ENCODE assay signal across 27 cellular contexts in the genomic region with DNA sequence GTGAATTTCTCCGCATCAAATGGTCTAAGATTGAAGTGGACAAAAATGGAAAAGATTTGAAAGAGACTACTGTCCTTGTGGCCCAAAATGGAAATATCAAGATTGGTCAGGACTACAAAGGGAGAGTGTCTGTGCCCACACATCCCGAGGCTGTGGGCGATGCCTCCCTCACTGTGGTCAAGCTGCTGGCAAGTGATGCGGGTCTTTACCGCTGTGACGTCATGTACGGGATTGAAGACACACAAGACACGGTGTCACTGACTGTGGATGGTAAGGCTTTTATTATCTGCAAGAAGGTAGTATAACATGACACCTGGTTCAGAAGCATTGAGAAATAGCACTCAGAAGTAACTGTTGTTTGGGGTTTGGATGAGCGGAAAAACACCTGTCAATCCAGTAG. TPM values are rescaled to one million over a fixed set of nuclear protein-coding genes. Genes with fewer than 3 reads are reported as not detected.
"Had no signal": no experiment of that assay in that cellular context is flagged by ENCODE, and none has a peak within 500 bp of the region (broad histone marks: within the 10 kb centered on the region; RNA-seq: fewer than 3 reads in every experiment).

No MANE protein-coding gene starts in this region.

- H3K36me3 ChIP-seq: esophagus muscularis mucosa, gastrocnemius medialis had no signal

- H3K4me1 ChIP-seq: esophagus muscularis mucosa, foreskin keratinocyte, gastrocnemius medialis had no signal

- H3K27ac ChIP-seq: brain microvascular endothelial cell, esophagus muscularis mucosa, foreskin keratinocyte, gastrocnemius medialis had no signal

- H3K9me3 ChIP-seq: esophagus muscularis mucosa, gastrocnemius medialis had no signal

- ATAC-seq: activated CD8-positive, alpha-beta T cell treated with anti-CD3 and anti-CD28 coated beads for 36 hours; activated T-cell treated with anti-CD3 and anti-CD28 coated beads, Interleukin-2, amount 50 U/mL, for 4 hours; activated T-helper 17 cell treated with anti-CD3 and anti-CD28 coated beads, Interleukin-2, amount 50 U/mL, for 72 hours; effector memory CD8-positive, alpha-beta T cell; foreskin keratinocyte; gastrocnemius medialis had no signal

- H3K36me3 Mint-ChIP-seq: activated naive CD8-positive, alpha-beta T cell had no signal

- DNase-seq: activated CD4-positive, alpha-beta T cell treated with anti-CD3 and anti-CD28 coated beads for 1 hour; activated CD4-positive, alpha-beta T cell treated with anti-CD3 and anti-CD28 coated beads for 4 hours; activated CD4-positive, alpha-beta T cell treated with anti-CD3 and anti-CD28 coated beads, Interleukin-2, amount 10 ng/mL, durations not matched to agents 7 days and 5 days; activated CD4-positive, alpha-beta T cell treated with anti-CD3 and anti-CD28 coated beads, Interleukin-2, amount 50 U/mL, for 4 hours; activated CD8-positive, alpha-beta memory T cell treated with anti-CD3 and anti-CD28 coated beads for 24 hours; activated CD8-positive, alpha-beta T cell treated with anti-CD3 and anti-CD28 coated beads for 36 hours; activated effector memory CD4-positive, alpha-beta T cell treated with Interleukin-2 at 50 U/mL for 16 hours; activated gamma-delta T cell treated with Interleukin-2 at 50 U/mL for 16 hours; activated naive CD4-positive, alpha-beta T cell treated with anti-CD3 and anti-CD28 coated beads, Interleukin-2, amount 50 U/mL, for 16 hours; activated naive CD4-positive, alpha-beta T cell treated with Interleukin-2 at 50 U/mL for 16 hours; activated T-cell treated with anti-CD3 and anti-CD28 coated beads, Interleukin-2, amount 50 U/mL, for 4 hours; amniotic stem cell; anterior cingulate cortex; brain microvascular endothelial cell; caudate nucleus; cortex of kidney; dermis blood vessel endothelial cell; effector CD4-positive, alpha-beta T cell; effector memory CD8-positive, alpha-beta T cell; erythroblast; foreskin keratinocyte; gastrocnemius medialis; glutamatergic neuron; T-helper 2 cell had no signal

- H3K27me3 ChIP-seq: brain microvascular endothelial cell, esophagus muscularis mucosa, foreskin keratinocyte, gastrocnemius medialis had no signal

- H3K27ac Mint-ChIP-seq: activated CD4-positive, alpha-beta T cell treated with anti-CD3 and anti-CD28 coated beads, Interleukin-2, amount 10 ng/mL, durations not matched to agents 7 days and 5 days; activated CD8-positive, alpha-beta T cell treated with anti-CD3 and anti-CD28 coated beads for 36 hours; activated naive CD8-positive, alpha-beta T cell; activated T-helper 17 cell treated with anti-CD3 and anti-CD28 coated beads, Interleukin-2, amount 50 U/mL, for 72 hours; effector memory CD8-positive, alpha-beta T cell had no signal

- H3K4me3 Mint-ChIP-seq: activated CD4-positive, alpha-beta T cell treated with anti-CD3 and anti-CD28 coated beads, Interleukin-2, amount 10 ng/mL, durations not matched to agents 7 days and 5 days; activated CD8-positive, alpha-beta T cell treated with anti-CD3 and anti-CD28 coated beads for 36 hours; activated naive CD8-positive, alpha-beta T cell; activated T-cell treated with anti-CD3 and anti-CD28 coated beads, Interleukin-2, amount 50 U/mL, for 4 hours; activated T-helper 17 cell treated with anti-CD3 and anti-CD28 coated beads, Interleukin-2, amount 50 U/mL, for 72 hours; effector memory CD8-positive, alpha-beta T cell had no signal

- H3K4me3 ChIP-seq: esophagus muscularis mucosa, gastrocnemius medialis had no signal

- H3K9me3 Mint-ChIP-seq: activated CD4-positive, alpha-beta T cell treated with anti-CD3 and anti-CD28 coated beads, Interleukin-2, amount 10 ng/mL, durations not matched to agents 7 days and 5 days; activated CD8-positive, alpha-beta T cell treated with anti-CD3 and anti-CD28 coated beads for 36 hours; activated T-cell treated with anti-CD3 and anti-CD28 coated beads, Interleukin-2, amount 50 U/mL, for 4 hours; activated T-helper 17 cell treated with anti-CD3 and anti-CD28 coated beads, Interleukin-2, amount 50 U/mL, for 72 hours had no signal

- H3K4me1 Mint-ChIP-seq: activated CD4-positive, alpha-beta T cell treated with anti-CD3 and anti-CD28 coated beads, Interleukin-2, amount 10 ng/mL, durations not matched to agents 7 days and 5 days; activated T-helper 17 cell treated with anti-CD3 and anti-CD28 coated beads, Interleukin-2, amount 50 U/mL, for 72 hours had no signal

RNA-seq across cellular contexts. Expression of gene VCAN, which starts 18.7 kb away (rescaled TPM):
- total RNA-seq: activated CD8-positive, alpha-beta T cell treated with anti-CD3 and anti-CD28 coated beads for 36 hours had no signal
